ENCODE assay signal across 17 cellular contexts in the genomic region with DNA sequence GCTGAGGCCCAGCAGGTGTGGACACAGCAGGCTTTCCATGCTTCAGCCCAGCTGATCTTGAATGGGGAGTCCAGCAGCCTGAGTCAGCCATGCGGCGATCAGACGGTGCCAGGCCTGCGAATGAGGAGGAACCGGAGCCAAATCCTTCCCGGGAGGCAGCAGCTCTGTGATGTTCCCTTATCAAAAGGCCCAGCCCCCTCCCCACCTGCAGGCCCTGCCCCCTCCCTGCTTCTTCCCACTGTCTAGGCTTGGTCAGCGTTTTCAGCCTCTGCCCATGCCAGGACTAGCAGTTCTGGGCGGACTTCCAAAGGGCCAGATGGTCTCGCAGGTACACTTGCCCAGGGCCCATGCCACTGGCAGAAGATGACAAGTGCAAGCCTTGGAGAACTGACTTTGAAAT.
"Had no signal": no experiment of that assay in that cellular context is flagged by ENCODE, and none has a peak within 500 bp of the region (broad histone marks: within the 10 kb centered on the region; RNA-seq: fewer than 3 reads in every experiment).

No MANE protein-coding gene starts in this region.

- H3K36me3 ChIP-seq: lower lobe of right lung, transverse colon, vagina had no signal

- H3K9me3 ChIP-seq: lower lobe of right lung, psoas muscle, transverse colon, vagina had no signal

- H3K27ac Mint-ChIP-seq: activated CD4-positive, alpha-beta memory T cell treated with anti-CD3 and anti-CD28 coated beads, Interleukin-2, amount 10 ng/mL, durations not matched to agents 7 days and 5 days; activated CD8-positive, alpha-beta memory T cell treated with anti-CD3 and anti-CD28 coated beads, Interleukin-2, amount 10 ng/mL, durations not matched to agents 7 days and 5 days; activated naive CD8-positive, alpha-beta T cell; naive thymus-derived CD8-positive, alpha-beta T cell; WTC11 had no signal

- H3K36me3 Mint-ChIP-seq: activated CD8-positive, alpha-beta memory T cell treated with anti-CD3 and anti-CD28 coated beads, Interleukin-2, amount 10 ng/mL, durations not matched to agents 7 days and 5 days; activated naive CD8-positive, alpha-beta T cell; naive thymus-derived CD8-positive, alpha-beta T cell; WTC11 had no signal

- H3K27me3 Mint-ChIP-seq: activated CD8-positive, alpha-beta memory T cell treated with anti-CD3 and anti-CD28 coated beads, Interleukin-2, amount 10 ng/mL, durations not matched to agents 7 days and 5 days had no signal

- H3K4me3 ChIP-seq: coronary artery, lower lobe of right lung, psoas muscle, transverse colon, vagina had no signal

- DNase-seq: activated CD4-positive, alpha-beta memory T cell treated with anti-CD3 and anti-CD28 coated beads, Interleukin-2, amount 10 ng/mL, durations not matched to agents 7 days and 5 days; activated CD4-positive, alpha-beta T cell treated with anti-CD3 and anti-CD28 coated beads for 4 hours; activated CD8-positive, alpha-beta memory T cell treated with anti-CD3 and anti-CD28 coated beads, Interleukin-2, amount 10 ng/mL, durations not matched to agents 7 days and 5 days; amniotic stem cell; foreskin keratinocyte; glutamatergic neuron; lower lobe of right lung; naive thymus-derived CD8-positive, alpha-beta T cell; psoas muscle; right cardiac atrium; stimulated activated CD4-positive, alpha-beta T cell treated with anti-CD3 and anti-CD28 coated beads, Interleukin-2, amount 100 ng/mL, for 24 hours; stimulated activated naive CD4-positive, alpha-beta T cell treated with Interleukin-2 at 50 U/mL for 16 hours; transverse colon had no signal

- H3K4me1 ChIP-seq: foreskin keratinocyte, lower lobe of right lung, psoas muscle, transverse colon had no signal

- H3K9me3 Mint-ChIP-seq: activated CD4-positive, alpha-beta memory T cell treated with anti-CD3 and anti-CD28 coated beads, Interleukin-2, amount 10 ng/mL, durations not matched to agents 7 days and 5 days; WTC11 had no signal

- ATAC-seq: activated CD8-positive, alpha-beta memory T cell treated with anti-CD3 and anti-CD28 coated beads, Interleukin-2, amount 10 ng/mL, durations not matched to agents 7 days and 5 days; foreskin keratinocyte; lower lobe of right lung; naive thymus-derived CD8-positive, alpha-beta T cell; right cardiac atrium; WTC11 had no signal

- H3K27me3 ChIP-seq: foreskin keratinocyte, transverse colon, vagina had no signal

- H3K27ac ChIP-seq: coronary artery, foreskin keratinocyte, lower lobe of right lung, psoas muscle, transverse colon, vagina had no signal

- H3K4me3 Mint-ChIP-seq: activated CD4-positive, alpha-beta memory T cell treated with anti-CD3 and anti-CD28 coated beads, Interleukin-2, amount 10 ng/mL, durations not matched to agents 7 days and 5 days; activated CD8-positive, alpha-beta memory T cell treated with anti-CD3 and anti-CD28 coated beads, Interleukin-2, amount 10 ng/mL, durations not matched to agents 7 days and 5 days; activated naive CD8-positive, alpha-beta T cell; naive thymus-derived CD8-positive, alpha-beta T cell; WTC11 had no signal

- H3K4me1 Mint-ChIP-seq: activated CD4-positive, alpha-beta memory T cell treated with anti-CD3 and anti-CD28 coated beads, Interleukin-2, amount 10 ng/mL, durations not matched to agents 7 days and 5 days; activated CD8-positive, alpha-beta memory T cell treated with anti-CD3 and anti-CD28 coated beads, Interleukin-2, amount 10 ng/mL, durations not matched to agents 7 days and 5 days; naive thymus-derived CD8-positive, alpha-beta T cell had no signal
